ENCODE assay signal across 8 cellular contexts in genomic region chr2:112032615-112033457, GRCh38. TPM values are rescaled to one million over a fixed set of nuclear protein-coding genes. Genes with fewer than 3 reads are reported as not detected.
DNase-seq lines count a peak whose midpoint lies in the region; ATAC-seq and TF ChIP-seq lines count a peak whose summit lies in the region.

No MANE protein-coding gene starts in this region.

- WGBS in ovary, 3 donors = 24 to 40% (median 33%) methylated on average over 4 of the region's 4 CpGs

- no peaks in the 10 kb centered on the region for H4K20me1 ChIP-seq in fibroblast of lung (ENCODE audit: control insufficient read depth, extremely low read depth, insufficient read depth, low read length)

- no peak for TF ChIP-seq EP300 in ovary (IDR thresholded peaks at IDR 0.05)

- DNase-seq in DMS79 (lab: John Stamatoyannopoulos, UW) (peak; percentile 55), NOMO-1 treated with dmso at 0.1 percent for 144 hours (lab: John Stamatoyannopoulos, UW; ENCODE audit: unreplicated experiment) (peak; percentile 5), fibroblast of lung (ENCODE audit: low read depth in 2 of 2) (peak; percentile 74 to 85), ovary (peak in 4 of 5 donors; percentile 33 to 56 (median 43)), T-helper 2 cell (no peak), SHP77 (lab: John Stamatoyannopoulos, UW) (no peak)

- H3K27me3 ChIP-seq in fibroblast of lung (ENCODE audit: control insufficient read depth, insufficient read depth, low read length) (no peaks in the 10 kb centered on the region), ovary (no peaks in the 10 kb centered on the region)

- H2AFZ ChIP-seq in fibroblast of lung (ENCODE audit: low read length) = no peak overlapping the region

- no peak for ATAC-seq in GM21381 (IDR thresholded peaks at IDR 0.05; ENCODE audit: unreplicated experiment)
- ATAC-seq in GM18868 (IDR thresholded peaks at IDR 0.05; ENCODE audit: unreplicated experiment) = no peak

- H3K27ac ChIP-seq in fibroblast of lung (ENCODE audit: insufficient read depth, low read length) (no peak overlapping the region), ovary (peak overlapping the region in 1 of 2 donors; percentile 51)

- H3K9ac ChIP-seq in fibroblast of lung (ENCODE audit: insufficient read depth, low read length) = no peak overlapping the region

- H3K79me2 ChIP-seq in fibroblast of lung (ENCODE audit: control insufficient read depth, insufficient read depth, low read length) = no peaks in the 10 kb centered on the region

- H3K4me3 ChIP-seq in fibroblast of lung (replicated peaks in 1 of 4; ENCODE audit: control extremely low read depth in 1 of 4, insufficient read depth in 1 of 4, low read depth in 3 of 4, low read length in 4 of 4) (no peak overlapping the region), ovary (no peak overlapping the region)

- H3K4me1 ChIP-seq in fibroblast of lung (ENCODE audit: control insufficient read depth, extremely low read depth, insufficient read depth, low read length) = no peaks in the 10 kb centered on the region
- peaks cover 10% of the 10 kb centered on the region for H3K4me1 ChIP-seq in ovary (ENCODE audit: insufficient read depth)

- H3K36me3 ChIP-seq in fibroblast of lung (ENCODE audit: control insufficient read depth, insufficient read depth, low read length) (no peaks in the 10 kb centered on the region), ovary (no peaks in the 10 kb centered on the region)

- TF ChIP-seq CTCF in fibroblast of lung (conservative IDR thresholded peaks at IDR 0.05 in 1 of 2, IDR thresholded peaks at IDR 0.05 in 1 of 2; ENCODE audit: low read depth in 1 of 2, low read length in 2 of 2) = peak; percentile 7 to 12
- TF ChIP-seq CTCF in ovary (IDR thresholded peaks at IDR 0.05) = no peak

- no peaks in the 10 kb centered on the region for H3K9me3 ChIP-seq in fibroblast of lung (ENCODE audit: control insufficient read depth, insufficient read depth, low read depth, low read length)
- no peaks in the 10 kb centered on the region for H3K9me3 ChIP-seq in ovary

- no peak overlapping the region for H3K4me2 ChIP-seq in fibroblast of lung (ENCODE audit: extremely low read depth, insufficient read depth, low read length)

- intact Hi-C loops in ovary (cut with DNase I) = loop anchor here in 2 of 4 donors (5.0 kb wide), 2 partner anchors 131 to 136 kb away; partner anchors contain the start of gene MERTK (in 1 of the 2)

- TF ChIP-seq POLR2A in ovary (IDR thresholded peaks at IDR 0.05) = no peak

RNA-seq across cellular contexts. Expression of gene TMEM87B, which starts 22.2 kb away (rescaled TPM):
- total RNA-seq in fibroblast of lung = 21.6 and 31.5 TPM in 2 replicates
- polyA plus RNA-seq in fibroblast of lung = 30.5 and 33.9 TPM in 2 replicates
- 24.8 and 25.5 TPM in 2 replicates for polyA plus RNA-seq in fibroblast of lung (2012)
- 7.9 and 18.8 TPM in 2 replicates for polyA minus RNA-seq in fibroblast of lung (ENCODE audit: low replicate concordance)
- total RNA-seq in ovary = 10 to 100 TPM; 11.0 to 23.8 (median 13.2) TPM
- polyA plus RNA-seq in ovary = 10 to 100 TPM in 1 of 2 donors, 1 to 10 TPM in 1; 7.1 to 18.4 TPM

Comparison
In these comparisons a context has a peak if more than half of its experiments do, and no peak if none do; other contexts are left out.
1. DNase-seq: peak in DMS79 (single experiment), NOMO-1 treated with dmso at 0.1 percent for 144 hours (single experiment), fibroblast of lung (2 of 2) and ovary (4 of 5); none in T-helper 2 cell (0 of 5) and SHP77 (0 of 2).
2. CTCF ChIP-seq: peak in fibroblast of lung (2 of 2); none in ovary (0 of 3).